Comparison of ENCODE assay signal across 9 cellular contexts in the genomic region with DNA sequence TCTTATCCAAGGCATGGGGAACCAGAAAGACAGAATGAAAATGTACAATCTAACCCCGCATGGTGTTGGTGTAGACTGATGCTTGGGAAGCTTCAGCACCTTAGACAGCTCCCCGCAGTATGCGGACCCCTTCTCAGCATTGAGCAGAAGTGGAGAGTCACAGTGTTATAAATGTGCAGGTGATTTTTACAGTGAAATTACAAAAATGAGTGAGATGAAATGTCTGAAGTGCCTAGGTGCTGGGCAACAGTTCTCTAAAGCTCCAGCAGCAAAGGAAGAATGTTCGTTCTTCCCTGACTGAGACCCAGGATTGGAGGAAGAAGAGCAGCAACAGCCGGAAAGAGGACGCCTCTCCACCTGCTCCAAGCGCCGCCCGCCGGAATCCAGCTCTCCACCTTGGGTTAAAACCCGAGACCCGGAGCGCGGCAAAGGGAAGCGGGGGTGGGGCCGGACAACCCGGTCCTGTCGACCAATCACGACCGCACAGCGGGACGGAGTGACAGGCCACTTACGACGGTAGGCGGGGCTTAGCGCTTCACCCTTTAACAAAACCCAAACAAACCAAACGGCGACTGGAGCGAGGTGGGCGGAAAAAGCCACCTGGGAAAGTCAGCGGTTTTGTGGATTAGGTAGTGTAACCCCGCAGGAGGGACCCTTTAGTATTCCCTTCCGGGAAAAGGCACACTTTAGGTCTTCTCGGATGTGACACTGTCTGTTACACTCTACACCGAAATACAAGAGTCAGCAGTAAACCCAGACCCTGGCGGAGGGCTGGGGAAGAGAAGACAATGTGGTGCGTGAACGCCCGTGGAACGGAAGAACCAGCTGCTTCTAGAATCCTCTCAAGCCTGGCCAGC.
DNase-seq lines count a peak whose midpoint lies in the region; ATAC-seq lines count a peak whose summit lies in the region.
"Had no signal": no experiment of that assay in that cellular context is flagged by ENCODE, and none has a peak within 500 bp of the region (broad histone marks: within the 10 kb centered on the region; RNA-seq: fewer than 3 reads in every experiment).

A gene (minus strand): TSS at position 403 of the 857 bp plus-strand sequence. CDS start 436 bp downstream, outside the sequence.

- H3K27ac Mint-ChIP-seq in activated naive CD4-positive, alpha-beta T cell treated with anti-CD3 and anti-CD28 coated beads, Interleukin-2, amount 10 ng/mL, durations not matched to agents 7 days and 5 days: no peak within 1 kb of the TSS
- H3K27ac Mint-ChIP-seq in activated naive CD8-positive, alpha-beta T cell treated with anti-CD3 and anti-CD28 coated beads, Interleukin-2, amount 50 U/mL, for 24 hours: no peak within 1 kb of the TSS
- H3K27ac Mint-ChIP-seq: dendritic cell treated with granulocyte-macrophage colony-stimulating factor and Interleukin-4, amounts not matched to agents 40 ng/mL and 50 ng/mL, for 4 days had no signal

- no peak within 1 kb of the TSS for H3K4me3 Mint-ChIP-seq in activated naive CD4-positive, alpha-beta T cell treated with anti-CD3 and anti-CD28 coated beads, Interleukin-2, amount 10 ng/mL, durations not matched to agents 7 days and 5 days
- no peak within 1 kb of the TSS for H3K4me3 Mint-ChIP-seq in activated naive CD8-positive, alpha-beta T cell treated with anti-CD3 and anti-CD28 coated beads, Interleukin-2, amount 50 U/mL, for 24 hours
- H3K4me3 Mint-ChIP-seq: dendritic cell treated with granulocyte-macrophage colony-stimulating factor and Interleukin-4, amounts not matched to agents 40 ng/mL and 50 ng/mL, for 4 days had no signal

- DNase-seq in activated naive CD4-positive, alpha-beta T cell treated with anti-CD3 and anti-CD28 coated beads, Interleukin-2, amount 10 ng/mL, durations not matched to agents 7 days and 5 days: peak; percentile 40
- no peak for DNase-seq in activated naive CD4-positive, alpha-beta T cell (lab: John Stamatoyannopoulos, UW)
- DNase-seq in NCI-H2196 treated with DMSO at 0.1 percent for 48 hours (lab: John Stamatoyannopoulos, UW; ENCODE audit: unreplicated experiment) (peak; percentile 1), hypothalamus (lab: John Stamatoyannopoulos, UW) (peak in 46 of 51 donors; percentile 1 to 80 (median 48)), skeletal muscle cell (ENCODE audit: low read depth) (peak; percentile 8)
- peak; percentile 2 for DNase-seq in activated naive CD8-positive, alpha-beta T cell treated with anti-CD3 and anti-CD28 coated beads, Interleukin-2, amount 50 U/mL, for 24 hours

- peak within 1 kb of the TSS; percentile 29 for H3K4me3 ChIP-seq in skeletal muscle cell (ENCODE audit: low read depth, low read length)

- peaks cover 3% of the 10 kb centered on the region for H3K4me1 Mint-ChIP-seq in activated naive CD4-positive, alpha-beta T cell treated with anti-CD3 and anti-CD28 coated beads, Interleukin-2, amount 10 ng/mL, durations not matched to agents 7 days and 5 days
- H3K4me1 Mint-ChIP-seq in activated naive CD8-positive, alpha-beta T cell treated with anti-CD3 and anti-CD28 coated beads, Interleukin-2, amount 50 U/mL, for 24 hours: peaks cover 2% of the 10 kb centered on the region

- H3K36me3 Mint-ChIP-seq in activated naive CD4-positive, alpha-beta T cell treated with anti-CD3 and anti-CD28 coated beads, Interleukin-2, amount 10 ng/mL, durations not matched to agents 7 days and 5 days: no peaks in the 10 kb centered on the region
- H3K36me3 Mint-ChIP-seq in activated naive CD8-positive, alpha-beta T cell treated with anti-CD3 and anti-CD28 coated beads, Interleukin-2, amount 50 U/mL, for 24 hours (ENCODE audit: low read depth): no peaks in the 10 kb centered on the region

- CTCF ChIA-PET in activated naive CD4-positive, alpha-beta T cell treated with anti-CD3 and anti-CD28 coated beads, Interleukin-2, amount 10 ng/mL, durations not matched to agents 7 days and 5 days (lab: Charles Lee): no interaction called here

- ATAC-seq in HG02970 (IDR thresholded peaks at IDR 0.05; ENCODE audit: low FRiP score, unreplicated experiment) (peak; percentile 88), GM18519 (IDR thresholded peaks at IDR 0.05; ENCODE audit: low FRiP score, unreplicated experiment) (no peak)
- no peak for ATAC-seq in activated naive CD8-positive, alpha-beta T cell treated with anti-CD3 and anti-CD28 coated beads, Interleukin-2, amount 50 U/mL, for 24 hours

- H3K27me3 Mint-ChIP-seq in activated naive CD4-positive, alpha-beta T cell treated with anti-CD3 and anti-CD28 coated beads, Interleukin-2, amount 10 ng/mL, durations not matched to agents 7 days and 5 days: peaks cover 6% of the 10 kb centered on the region
- peaks cover 22% of the 10 kb centered on the region for H3K27me3 Mint-ChIP-seq in activated naive CD8-positive, alpha-beta T cell treated with anti-CD3 and anti-CD28 coated beads, Interleukin-2, amount 50 U/mL, for 24 hours

- H3K9me3 Mint-ChIP-seq in activated naive CD4-positive, alpha-beta T cell treated with anti-CD3 and anti-CD28 coated beads, Interleukin-2, amount 10 ng/mL, durations not matched to agents 7 days and 5 days: peaks cover 4% of the 10 kb centered on the region
- H3K9me3 Mint-ChIP-seq in activated naive CD8-positive, alpha-beta T cell treated with anti-CD3 and anti-CD28 coated beads, Interleukin-2, amount 50 U/mL, for 24 hours: peaks cover 6% of the 10 kb centered on the region

Comparison
In these comparisons a context has a peak if more than half of its experiments do, and no peak if none do; other contexts are left out.
1. DNase-seq: peak in activated naive CD4-positive, alpha-beta T cell treated with anti-CD3 and anti-CD28 coated beads, Interleukin-2, amount 10 ng/mL, durations not matched to agents 7 days and 5 days (single experiment), NCI-H2196 treated with DMSO at 0.1 percent for 48 hours (single experiment), activated naive CD8-positive, alpha-beta T cell treated with anti-CD3 and anti-CD28 coated beads, Interleukin-2, amount 50 U/mL, for 24 hours (single experiment), hypothalamus (46 of 51) and skeletal muscle cell (single experiment); none in activated naive CD4-positive, alpha-beta T cell (0 of 4).